Comparison of ENCODE assay signal across 26 cellular contexts in genomic region chr9:93167838-93168237, GRCh38. TPM values are rescaled to one million over a fixed set of nuclear protein-coding genes. Genes with fewer than 3 reads are reported as not detected.
"Had no signal": no experiment of that assay in that cellular context is flagged by ENCODE, and none has a peak within 500 bp of the region (broad histone marks: within the 10 kb centered on the region; RNA-seq: fewer than 3 reads in every experiment).

No MANE protein-coding gene starts in this region.

- H3K4me1 ChIP-seq: esophagus muscularis mucosa, sigmoid colon, thyroid gland had no signal

- H3K4me1 Mint-ChIP-seq: mesothelial cell of epicardium, naive B cell had no signal

- H3K9me3 Mint-ChIP-seq: mesothelial cell of epicardium; naive B cell; nephron progenitor cell; stimulated activated effector memory CD8-positive, alpha-beta T cell treated with anti-CD3 and anti-CD28 coated beads, Interleukin-12 subunit alpha, Interleukin-12 subunit beta, amount 100 ng/mL, for 72 hours; type B pancreatic cell had no signal

- DNase-seq: dermis blood vessel endothelial cell; effector memory CD4-positive, alpha-beta T cell; foreskin melanocyte; head of caudate nucleus; mesenchymal stem cell; mucosa of descending colon; naive B cell; nephron progenitor cell; occipital lobe; pancreas; sigmoid colon; stimulated activated CD4-positive, alpha-beta T cell treated with anti-CD3 and anti-CD28 coated beads, Interleukin-2, amount 100 ng/mL, for 24 hours; stimulated activated CD4-positive, alpha-beta T cell treated with anti-CD3 and anti-CD28 coated beads, Interleukin-4, amount 100 ng/mL, for 24 hours; stimulated activated naive CD4-positive, alpha-beta T cell treated with Interleukin-2 at 50 U/mL for 16 hours; stomach; thyroid gland had no signal

- H3K4me3 ChIP-seq: coronary artery, esophagus muscularis mucosa, mucosa of descending colon, pancreas, sigmoid colon, stomach, thyroid gland had no signal

- H3K4me3 Mint-ChIP-seq: mesothelial cell of epicardium; nephron progenitor cell; stimulated activated effector memory CD8-positive, alpha-beta T cell treated with anti-CD3 and anti-CD28 coated beads, Interleukin-12 subunit alpha, Interleukin-12 subunit beta, amount 100 ng/mL, for 72 hours; type B pancreatic cell had no signal

- H3K9me3 ChIP-seq: esophagus muscularis mucosa, mucosa of descending colon, pancreas, sigmoid colon, stomach, thyroid gland had no signal

- ATAC-seq: stimulated activated effector memory CD8-positive, alpha-beta T cell treated with anti-CD3 and anti-CD28 coated beads, Interleukin-12 subunit alpha, Interleukin-12 subunit beta, amount 100 ng/mL, for 72 hours had no signal

- H3K27ac Mint-ChIP-seq: mesothelial cell of epicardium; nephron progenitor cell; stimulated activated effector memory CD8-positive, alpha-beta T cell treated with anti-CD3 and anti-CD28 coated beads, Interleukin-12 subunit alpha, Interleukin-12 subunit beta, amount 100 ng/mL, for 72 hours; type B pancreatic cell had no signal

- H3K27me3 ChIP-seq: esophagus muscularis mucosa, pancreas, sigmoid colon, stomach, thyroid gland had no signal

- FAIRE-seq: endothelial cell of umbilical vein, keratinocyte, pancreas had no signal

- H3K27me3 Mint-ChIP-seq: type B pancreatic cell had no signal

- H3K27ac ChIP-seq: coronary artery, esophagus muscularis mucosa, pancreas, sigmoid colon, stomach, thyroid gland had no signal

- H3K36me3 ChIP-seq: esophagus muscularis mucosa, pancreas, sigmoid colon, stomach, thyroid gland had no signal

- H3K36me3 Mint-ChIP-seq: mesothelial cell of epicardium; naive B cell; stimulated activated effector memory CD8-positive, alpha-beta T cell treated with anti-CD3 and anti-CD28 coated beads, Interleukin-12 subunit alpha, Interleukin-12 subunit beta, amount 100 ng/mL, for 72 hours; type B pancreatic cell had no signal

RNA-seq across cellular contexts. Expression of gene WNK2, which starts 16.1 kb away (rescaled TPM):
- total RNA-seq: dermis blood vessel endothelial cell, endothelial cell of umbilical vein, fibroblast of lung, lung microvascular endothelial cell, subcutaneous adipose tissue had no signal
- polyA plus RNA-seq: endothelial cell of umbilical vein, fibroblast of lung, keratinocyte had no signal
